ENCODE assay signal across 8 cellular contexts in genomic region chr20:2509794-2510193, GRCh38. TPM values are rescaled to one million over a fixed set of nuclear protein-coding genes. Genes with fewer than 3 reads are reported as not detected.
DNase-seq lines count a peak whose midpoint lies in the region; ATAC-seq and TF ChIP-seq lines count a peak whose summit lies in the region.
"Had no signal": no experiment of that assay in that cellular context is flagged by ENCODE, and none has a peak within 500 bp of the region (broad histone marks: within the 10 kb centered on the region; RNA-seq: fewer than 3 reads in every experiment).

No MANE protein-coding gene starts in this region.

- H3K4me1 ChIP-seq in ES-I3 (ENCODE audit: insufficient read depth, low read length), result no peaks in the 10 kb centered on the region
- peaks cover 6 to 8% of the 10 kb centered on the region in 2 experiments for H3K4me1 ChIP-seq in trophoblast cell (ENCODE audit: control insufficient read depth in 1 of 2, insufficient read depth in 2 of 2, low read length in 2 of 2)
- peaks cover 0 to 23% (median 10%) of the 10 kb centered on the region in 3 donors for H3K4me1 ChIP-seq in gastroesophageal sphincter

- no peak overlapping the region for H3K23ac ChIP-seq in trophoblast cell (ENCODE audit: low read length)

- H3K27ac ChIP-seq in trophoblast cell (ENCODE audit: low read depth, low read length) (no peak overlapping the region), gastroesophageal sphincter (no peak overlapping the region)

- H2AK5ac ChIP-seq in trophoblast cell (ENCODE audit: low read length), result no peak overlapping the region

- no peak overlapping the region for H3K4ac ChIP-seq in trophoblast cell (ENCODE audit: low read depth, low read length)

- no peak overlapping the region for H2AFZ ChIP-seq in trophoblast cell (ENCODE audit: insufficient read depth, low read length, poor library complexity)

- no peak overlapping the region for H4K12ac ChIP-seq in trophoblast cell (ENCODE audit: low read depth, low read length)

- no peak overlapping the region for H4K91ac ChIP-seq in trophoblast cell (ENCODE audit: low read depth, low read length)

- H2BK5ac ChIP-seq in trophoblast cell (ENCODE audit: low read depth, low read length, poor library complexity), result no peak overlapping the region

- H3K9ac ChIP-seq in ES-I3 (ENCODE audit: low read depth, low read length) (peak overlapping the region; percentile 95; the same call in 1 of the 2 replicates), trophoblast cell (ENCODE audit: low read length) (no peak overlapping the region)

- H2BK120ac ChIP-seq in trophoblast cell (ENCODE audit: insufficient read depth, low read length, poor library complexity), result no peak overlapping the region

- TF ChIP-seq CTCF in epithelial cell of esophagus (IDR thresholded peaks at IDR 0.05; ENCODE audit: insufficient read depth, low read depth, low read length, missing control alignments), result no peak
- no peak for TF ChIP-seq CTCF in gastroesophageal sphincter (IDR thresholded peaks at IDR 0.05)

- no peaks in the 10 kb centered on the region for H3K9me3 ChIP-seq in ES-I3 (ENCODE audit: control insufficient read depth, insufficient read depth, low read length)
- H3K9me3 ChIP-seq in MG63, result no peaks in the 10 kb centered on the region
- H3K9me3 ChIP-seq in trophoblast cell (ENCODE audit: insufficient read depth, low read depth, low read length), result no peaks in the 10 kb centered on the region
- H3K9me3 ChIP-seq in gastroesophageal sphincter, result no peaks in the 10 kb centered on the region

- no peak for TF ChIP-seq EP300 in gastroesophageal sphincter (IDR thresholded peaks at IDR 0.05)

- no peaks in the 10 kb centered on the region for H3K27me3 ChIP-seq in MG63
- H3K27me3 ChIP-seq in trophoblast cell (ENCODE audit: insufficient read depth, low read length), result peaks cover 5% of the 10 kb centered on the region
- H3K27me3 ChIP-seq in gastroesophageal sphincter, result no peaks in the 10 kb centered on the region

- TF ChIP-seq POLR2A in gastroesophageal sphincter (IDR thresholded peaks at IDR 0.05), result no peak

- ATAC-seq in gastroesophageal sphincter (no peak), HG03378 (IDR thresholded peaks at IDR 0.05; ENCODE audit: unreplicated experiment) (no peak)

- peaks cover 7% of the 10 kb centered on the region for H3K79me1 ChIP-seq in trophoblast cell (ENCODE audit: low read length)

- H3K4me3 ChIP-seq in MG63, result peak overlapping the region; percentile 76
- H3K4me3 ChIP-seq in epithelial cell of esophagus (ENCODE audit: low read length), result peak overlapping the region; percentile 94
- H3K4me3 ChIP-seq in trophoblast cell (ENCODE audit: low read depth, low read length), result no peak overlapping the region
- peak overlapping the region in 1 of 2 donors; percentile 70 for H3K4me3 ChIP-seq in gastroesophageal sphincter

- H4K8ac ChIP-seq in trophoblast cell (ENCODE audit: low read depth, low read length), result no peak overlapping the region

- no peak overlapping the region for H3K14ac ChIP-seq in trophoblast cell (ENCODE audit: low read length)

- WGBS in trophoblast cell (ENCODE audit: extremely low coverage, insufficient coverage, insufficient read length), result no CpG with 5 or more reads among the region's 3 CpGs
- WGBS in gastroesophageal sphincter (ENCODE audit: low coverage in 1 of 2), 2 donors, result 69 to 76% methylated on average over 3 of the region's 3 CpGs

- no peak overlapping the region for H3K18ac ChIP-seq in trophoblast cell (ENCODE audit: low read length)

- H3K36me3 ChIP-seq in ES-I3 (ENCODE audit: insufficient read depth, low read length), result no peaks in the 10 kb centered on the region
- no peaks in the 10 kb centered on the region for H3K36me3 ChIP-seq in MG63
- H3K36me3 ChIP-seq in trophoblast cell (ENCODE audit: control insufficient read depth in 1 of 2, insufficient read depth in 2 of 2, low read length in 2 of 2), result no peaks in the 10 kb centered on the region
- no peaks in the 10 kb centered on the region for H3K36me3 ChIP-seq in gastroesophageal sphincter

- peak overlapping the region; percentile 81 for H3K4me2 ChIP-seq in trophoblast cell (ENCODE audit: low read length)

- no peak overlapping the region for H2BK12ac ChIP-seq in trophoblast cell (ENCODE audit: low read length)

- DNase-seq in MG63, result no peak
- no peak for DNase-seq in epithelial cell of esophagus (ENCODE audit: low read depth)
- peak; percentile 59 to 82 for DNase-seq in trophoblast cell
- DNase-seq in NCI-H524 (lab: John Stamatoyannopoulos, UW), result no peak
- DNase-seq: central memory CD4-positive, alpha-beta T cell had no signal

- peaks cover 7% of the 10 kb centered on the region for H3K79me2 ChIP-seq in trophoblast cell (ENCODE audit: control insufficient read depth, insufficient read depth, low read length, poor library complexity)

RNA-seq across cellular contexts. Expression of gene ZNF343, which starts 1.1 kb away (rescaled TPM):
- total RNA-seq in MG63 (2014; rRNA removed; shearing (Covaris generic); ENCODE audit: low replicate concordance), result 2.2 and 3.7 TPM in 2 replicates
- 3.2 and 3.3 TPM in 2 replicates for polyA plus RNA-seq in trophoblast cell (2013)
- 10 to 100 TPM; 10.3 to 16.8 (median 12.5) TPM for total RNA-seq in gastroesophageal sphincter

RNA-seq across cellular contexts. Expression of gene TMC2, which starts 26.6 kb away (rescaled TPM):
- not detected in 2 replicates for total RNA-seq in MG63 (2014; rRNA removed; shearing (Covaris generic); ENCODE audit: low replicate concordance)
- not detected in 2 replicates for polyA plus RNA-seq in trophoblast cell (2013)
- total RNA-seq in gastroesophageal sphincter, result under 1 TPM in 2 of 4 donors, not detected in 2; 0.15 to 0.35 TPM

RNA-seq across cellular contexts. Expression of gene SNRPB, which starts 39.2 kb away (rescaled TPM):
- total RNA-seq in MG63 (2014; rRNA removed; shearing (Covaris generic); ENCODE audit: low replicate concordance), result 621 and 775 TPM in 2 replicates
- polyA plus RNA-seq in trophoblast cell (2013), result 239 and 247 TPM in 2 replicates
- 100 to 1,000 TPM; 154 to 212 (median 204) TPM for total RNA-seq in gastroesophageal sphincter

Comparison
In these comparisons a context has a peak if more than half of its experiments do, and no peak if none do; other contexts are left out.
1. DNase-seq: peak in trophoblast cell (2 of 2); none in MG63 (single experiment), epithelial cell of esophagus (single experiment) and NCI-H524 (0 of 2).